10 cellular contexts compared by ENCODE assay signal in genomic region chr1:203996126-203996525, GRCh38.
A peak's percentile ranks its signal among the peaks of the same experiment; 100 is the strongest.
DNase-seq lines count a peak whose midpoint lies in the region; ATAC-seq and TF ChIP-seq lines count a peak whose summit lies in the region.
"Had no signal": no experiment of that assay in that cellular context is flagged by ENCODE, and none has a peak within 500 bp of the region (broad histone marks: within the 10 kb centered on the region; RNA-seq: fewer than 3 reads in every experiment).

No MANE protein-coding gene starts in this region.

- H3K4me3 ChIP-seq in dorsolateral prefrontal cortex, result peak overlapping the region in 12 of 59 donors; percentile 4 to 42 (median 16)

- H3K4me3 Mint-ChIP-seq in neural crest cell, result peak overlapping the region; percentile 77
- no peak overlapping the region for H3K4me3 Mint-ChIP-seq in activated naive CD4-positive, alpha-beta T cell treated with anti-CD3 and anti-CD28 coated beads for 36 hours
- H3K4me3 Mint-ChIP-seq: activated CD8-positive, alpha-beta memory T cell treated with anti-CD3 and anti-CD28 coated beads, Interleukin-2, amount 10 ng/mL, durations not matched to agents 7 days and 5 days; stimulated activated effector memory CD8-positive, alpha-beta T cell treated with anti-CD3 and anti-CD28 coated beads, Interleukin-12 subunit alpha, Interleukin-12 subunit beta, amount 100 ng/mL, for 72 hours had no signal

- H3K27ac Mint-ChIP-seq in neural crest cell (ENCODE audit: unreplicated experiment), result peak overlapping the region; percentile 98
- H3K27ac Mint-ChIP-seq in activated naive CD4-positive, alpha-beta T cell treated with anti-CD3 and anti-CD28 coated beads for 36 hours, result no peak overlapping the region
- H3K27ac Mint-ChIP-seq: activated CD8-positive, alpha-beta memory T cell treated with anti-CD3 and anti-CD28 coated beads, Interleukin-2, amount 10 ng/mL, durations not matched to agents 7 days and 5 days; stimulated activated effector memory CD8-positive, alpha-beta T cell treated with anti-CD3 and anti-CD28 coated beads, Interleukin-12 subunit alpha, Interleukin-12 subunit beta, amount 100 ng/mL, for 72 hours had no signal

- peaks cover 3% of the 10 kb centered on the region for H3K36me3 Mint-ChIP-seq in neural crest cell (ENCODE audit: low read depth)
- no peaks in the 10 kb centered on the region for H3K36me3 Mint-ChIP-seq in activated naive CD4-positive, alpha-beta T cell treated with anti-CD3 and anti-CD28 coated beads for 36 hours (ENCODE audit: low read depth)
- H3K36me3 Mint-ChIP-seq: stimulated activated effector memory CD8-positive, alpha-beta T cell treated with anti-CD3 and anti-CD28 coated beads, Interleukin-12 subunit alpha, Interleukin-12 subunit beta, amount 100 ng/mL, for 72 hours had no signal

- TF ChIP-seq CTCF in dorsolateral prefrontal cortex (IDR thresholded peaks at IDR 0.05 in 54 of 56, conservative IDR thresholded peaks at IDR 0.05 in 2 of 56; ENCODE audit: low read depth in 1 of 56, partially characterized antibody in 56 of 56), result no peak
- TF ChIP-seq CTCF in neural crest cell (conservative IDR thresholded peaks at IDR 0.05), result no peak

- H3K27ac ChIP-seq in dorsolateral prefrontal cortex, result peak overlapping the region in 51 of 59 donors; percentile 2 to 83 (median 69)

- intact Hi-C loops in dorsolateral prefrontal cortex (cut with DNase I), result loop anchor here (1.0 to 10.0 kb wide), 7 partner anchors 69 to 369 kb away; partner anchors contain the start of gene SOX13 (in 1 of the 2)
- intact Hi-C loops in activated naive CD4-positive, alpha-beta T cell treated with anti-CD3 and anti-CD28 coated beads for 36 hours (cut with micrococcal nuclease), result no loop called here

- ATAC-seq in HG02840 (IDR thresholded peaks at IDR 0.05; ENCODE audit: low FRiP score, unreplicated experiment), result no peak
- no peak for ATAC-seq in HG02588 (IDR thresholded peaks at IDR 0.05; ENCODE audit: unreplicated experiment)
- ATAC-seq: activated CD8-positive, alpha-beta memory T cell treated with anti-CD3 and anti-CD28 coated beads, Interleukin-2, amount 10 ng/mL, durations not matched to agents 7 days and 5 days; stimulated activated effector memory CD8-positive, alpha-beta T cell treated with anti-CD3 and anti-CD28 coated beads, Interleukin-12 subunit alpha, Interleukin-12 subunit beta, amount 100 ng/mL, for 72 hours had no signal

- H3K9me3 Mint-ChIP-seq in neural crest cell, result peaks cover 7% of the 10 kb centered on the region
- H3K9me3 Mint-ChIP-seq in activated naive CD4-positive, alpha-beta T cell treated with anti-CD3 and anti-CD28 coated beads for 36 hours, result peaks cover 2% of the 10 kb centered on the region

- H3K4me1 Mint-ChIP-seq in neural crest cell, result peaks cover 44% of the 10 kb centered on the region
- H3K4me1 Mint-ChIP-seq in activated naive CD4-positive, alpha-beta T cell treated with anti-CD3 and anti-CD28 coated beads for 36 hours (ENCODE audit: low read depth), result peaks cover 4% of the 10 kb centered on the region

- CTCF ChIA-PET in activated naive CD4-positive, alpha-beta T cell treated with anti-CD3 and anti-CD28 coated beads for 36 hours (lab: Charles Lee), result no interaction called here

- DNase-seq in EH (ENCODE audit: low read depth) (peak; percentile 6), NCI-H187 (lab: John Stamatoyannopoulos, UW) (peak; percentile 71 to 72), dorsolateral prefrontal cortex (peak in 8 of 10 donors; percentile 6 to 59 (median 50)), neural crest cell (ENCODE audit: low read depth, low spot score) (peak; percentile 38), GOT3 (lab: John Stamatoyannopoulos, UW) (no peak)
- DNase-seq in activated naive CD4-positive, alpha-beta T cell treated with anti-CD3 and anti-CD28 coated beads for 36 hours, result no peak
- DNase-seq: activated CD8-positive, alpha-beta memory T cell treated with anti-CD3 and anti-CD28 coated beads, Interleukin-2, amount 10 ng/mL, durations not matched to agents 7 days and 5 days had no signal

- H3K27me3 Mint-ChIP-seq in neural crest cell (ENCODE audit: low read depth), result no peaks in the 10 kb centered on the region
- H3K27me3 Mint-ChIP-seq in activated naive CD4-positive, alpha-beta T cell treated with anti-CD3 and anti-CD28 coated beads for 36 hours (ENCODE audit: low read depth), result peaks cover 11% of the 10 kb centered on the region

- H3K27me3 ChIP-seq in dorsolateral prefrontal cortex, result no peaks in the 10 kb centered on the region

Comparison
In these comparisons a context has a peak if more than half of its experiments do, and no peak if none do; other contexts are left out.
1. DNase-seq: peak in EH (single experiment), NCI-H187 (2 of 2), dorsolateral prefrontal cortex (8 of 10) and neural crest cell (single experiment); none in GOT3 (single experiment) and activated naive CD4-positive, alpha-beta T cell treated with anti-CD3 and anti-CD28 coated beads for 36 hours (single experiment).